ENCODE assay signal across 22 cellular contexts in genomic region chr1:157104598-157105293, GRCh38. TPM values are rescaled to one million over a fixed set of nuclear protein-coding genes. Genes with fewer than 3 reads are reported as not detected.
DNase-seq lines count a peak whose midpoint lies in the region; ATAC-seq lines count a peak whose summit lies in the region.
"Had no signal": no experiment of that assay in that cellular context is flagged by ENCODE, and none has a peak within 500 bp of the region (broad histone marks: within the 10 kb centered on the region; RNA-seq: fewer than 3 reads in every experiment).

No MANE protein-coding gene starts in this region.

- peaks cover 0 to 66% (median 2%) of the 10 kb centered on the region in 3 experiments for H3K27me3 ChIP-seq in neuronal stem cell (ENCODE audit: control insufficient read depth in 3 of 3, insufficient read depth in 3 of 3, low read depth in 1 of 3, low read length in 3 of 3)

- H3K9me3 ChIP-seq in neuronal stem cell (replicated peaks in 1 of 2; ENCODE audit: control insufficient read depth in 2 of 2, insufficient read depth in 1 of 2, low read depth in 1 of 2, low read length in 2 of 2): peaks cover 0 to 2% of the 10 kb centered on the region in 2 donors

- H3K79me1 ChIP-seq in neuronal stem cell (ENCODE audit: low read depth, low read length): no peaks in the 10 kb centered on the region

- no peak overlapping the region for H3K18ac ChIP-seq in neuronal stem cell (ENCODE audit: low read length)

- H2AK5ac ChIP-seq in neuronal stem cell (ENCODE audit: low read depth, low read length): peak overlapping the region; percentile 14

- H2BK5ac ChIP-seq in neuronal stem cell (ENCODE audit: low read length): no peak overlapping the region

- no peak overlapping the region for H4K8ac ChIP-seq in neuronal stem cell (ENCODE audit: low read depth, low read length)

- H2BK12ac ChIP-seq in neuronal stem cell (ENCODE audit: low read length): no peak overlapping the region

- DNase-seq in Daoy (ENCODE audit: low read depth) (peak; percentile 40), M059J (ENCODE audit: low read depth) (peak; percentile 50), neuronal stem cell (ENCODE audit: low spot score) (no peak), NCI-H2171 treated with DMSO at 0.1 percent for 48 hours (lab: John Stamatoyannopoulos, UW) (no peak), GOT3 (lab: John Stamatoyannopoulos, UW) (no peak)
- DNase-seq: activated naive CD4-positive, alpha-beta T cell treated with anti-CD3 and anti-CD28 coated beads, Interleukin-2, amount 10 ng/mL, durations not matched to agents 7 days and 5 days; cerebellar nuclear complex; GDM1; hippocampal formation; naive thymus-derived CD4-positive, alpha-beta T cell; NCI-H2029; NK-92 treated with Interleukin-12 subunit alpha and Interleukin-12 subunit beta, amount 100 ng/mL, for 24 hours; SIG-M5; stimulated activated naive CD4-positive, alpha-beta T cell had no signal

- H3K4me3 Mint-ChIP-seq in dendritic cell treated with granulocyte-macrophage colony-stimulating factor and Interleukin-4, amounts not matched to agents 40 ng/mL and 50 ng/mL, for 4 days: no peak overlapping the region
- H3K4me3 Mint-ChIP-seq: activated naive CD4-positive, alpha-beta T cell treated with anti-CD3 and anti-CD28 coated beads, Interleukin-2, amount 10 ng/mL, durations not matched to agents 7 days and 5 days; naive thymus-derived CD4-positive, alpha-beta T cell had no signal

- H2AFZ ChIP-seq in neuronal stem cell (ENCODE audit: low read length): peak overlapping the region; percentile 26

- no peak overlapping the region for H2BK120ac ChIP-seq in neuronal stem cell (ENCODE audit: low read depth, low read length)

- intact Hi-C loops in dendritic cell treated with granulocyte-macrophage colony-stimulating factor and Interleukin-4, amounts not matched to agents 40 ng/mL and 50 ng/mL, for 4 days (cut with micrococcal nuclease): loop anchor here (5.0 kb wide), 1 partner anchor 53 kb away; no protein-coding TSS in a partner anchor

- no peak overlapping the region for H3K4ac ChIP-seq in neuronal stem cell (ENCODE audit: low read length)

- peaks cover 6 to 10% of the 10 kb centered on the region in 2 donors for H3K4me1 ChIP-seq in neuronal stem cell (ENCODE audit: control insufficient read depth in 2 of 2, insufficient read depth in 1 of 2, low read depth in 1 of 2, low read length in 2 of 2)

- no peaks in the 10 kb centered on the region for H3K36me3 Mint-ChIP-seq in dendritic cell treated with granulocyte-macrophage colony-stimulating factor and Interleukin-4, amounts not matched to agents 40 ng/mL and 50 ng/mL, for 4 days (ENCODE audit: low read depth)
- H3K36me3 Mint-ChIP-seq: activated naive CD4-positive, alpha-beta T cell treated with anti-CD3 and anti-CD28 coated beads, Interleukin-2, amount 10 ng/mL, durations not matched to agents 7 days and 5 days; naive thymus-derived CD4-positive, alpha-beta T cell had no signal

- peak overlapping the region; percentile 90 for H3K27ac Mint-ChIP-seq in dendritic cell treated with granulocyte-macrophage colony-stimulating factor and Interleukin-4, amounts not matched to agents 40 ng/mL and 50 ng/mL, for 4 days
- H3K27ac Mint-ChIP-seq: activated naive CD4-positive, alpha-beta T cell treated with anti-CD3 and anti-CD28 coated beads, Interleukin-2, amount 10 ng/mL, durations not matched to agents 7 days and 5 days; naive thymus-derived CD4-positive, alpha-beta T cell had no signal

- H3K9ac ChIP-seq in neuronal stem cell (ENCODE audit: low read depth, low read length, poor library complexity): no peak overlapping the region

- no peak overlapping the region for H2BK15ac ChIP-seq in neuronal stem cell (ENCODE audit: low read length)

- H3K27ac ChIP-seq in neuronal stem cell (replicated peaks; ENCODE audit: low read length): no peak overlapping the region
- H3K27ac ChIP-seq: C4-2B, epithelial cell of prostate, HL-60 had no signal

- H3K4me2 ChIP-seq in neuronal stem cell (ENCODE audit: insufficient read depth, low read length, poor library complexity, severe bottlenecking): no peak overlapping the region

- H3K36me3 ChIP-seq in neuronal stem cell (replicated peaks in 1 of 2; ENCODE audit: control insufficient read depth in 2 of 2, insufficient read depth in 2 of 2, low read length in 2 of 2): no peaks in the 10 kb centered on the region

- H4K91ac ChIP-seq in neuronal stem cell (ENCODE audit: low read depth, low read length, poor library complexity): no peak overlapping the region

- peaks cover 18% of the 10 kb centered on the region for H3K27me3 Mint-ChIP-seq in dendritic cell treated with granulocyte-macrophage colony-stimulating factor and Interleukin-4, amounts not matched to agents 40 ng/mL and 50 ng/mL, for 4 days

- no peaks in the 10 kb centered on the region for H3K9me3 Mint-ChIP-seq in dendritic cell treated with granulocyte-macrophage colony-stimulating factor and Interleukin-4, amounts not matched to agents 40 ng/mL and 50 ng/mL, for 4 days
- H3K9me3 Mint-ChIP-seq: activated naive CD4-positive, alpha-beta T cell treated with anti-CD3 and anti-CD28 coated beads, Interleukin-2, amount 10 ng/mL, durations not matched to agents 7 days and 5 days had no signal

- peaks cover 81% of the 10 kb centered on the region for H3K4me1 Mint-ChIP-seq in dendritic cell treated with granulocyte-macrophage colony-stimulating factor and Interleukin-4, amounts not matched to agents 40 ng/mL and 50 ng/mL, for 4 days (ENCODE audit: low read depth)

- H3K23ac ChIP-seq in neuronal stem cell (ENCODE audit: low read depth, low read length, poor library complexity): peak overlapping the region; percentile 10

- no peak for ATAC-seq in GM21381 (IDR thresholded peaks at IDR 0.05; ENCODE audit: unreplicated experiment)
- ATAC-seq in HG02588 (IDR thresholded peaks at IDR 0.05; ENCODE audit: unreplicated experiment): no peak
- ATAC-seq: left lobe of liver; naive thymus-derived CD4-positive, alpha-beta T cell had no signal

- no peak overlapping the region for H3K14ac ChIP-seq in neuronal stem cell (ENCODE audit: low read length)

- WGBS in neuronal stem cell (ENCODE audit: extremely low coverage in 2 of 2, insufficient read length in 2 of 2, insufficient replicate concordance in 1 of 2), 2 donors: no CpG with 5 or more reads among the region's 6 CpGs

- no peak overlapping the region for H3K4me3 ChIP-seq in neuronal stem cell (ENCODE audit: low read length in 2 of 2)

RNA-seq across cellular contexts. Expression of gene ETV3L, which starts 5.1 kb away (rescaled TPM):
- total RNA-seq in Daoy (2014; rRNA removed; shearing (Covaris generic)): not detected in 2 replicates
- total RNA-seq in M059J (2014; rRNA removed; shearing (Covaris generic)): not detected in 2 replicates
- 0.04 TPM for polyA plus RNA-seq in neuronal stem cell (2013, experiment 1 of 2)
- polyA plus RNA-seq in neuronal stem cell (2013, experiment 2 of 2): 0.03 TPM
- total RNA-seq: activated CD8-positive, alpha-beta memory T cell treated with anti-CD3 and anti-CD28 coated beads for 36 hours; left lobe of liver; naive thymus-derived CD4-positive, alpha-beta T cell had no signal
- polyA plus RNA-seq: naive thymus-derived CD4-positive, alpha-beta T cell had no signal

RNA-seq across cellular contexts. Expression of gene ETV3, which starts 33.4 kb away (rescaled TPM):
- 6.7 and 7.1 TPM in 2 replicates for total RNA-seq in Daoy (2014; rRNA removed; shearing (Covaris generic))
- 8.2 and 8.8 TPM in 2 replicates for total RNA-seq in M059J (2014; rRNA removed; shearing (Covaris generic))
- 6.7 TPM for polyA plus RNA-seq in neuronal stem cell (2013, experiment 1 of 2)
- 6.9 TPM for polyA plus RNA-seq in neuronal stem cell (2013, experiment 2 of 2)

RNA-seq across cellular contexts. Expression of gene ARHGEF11, which starts 59.2 kb away (rescaled TPM):
- 12.6 and 16.3 TPM in 2 replicates for total RNA-seq in Daoy (2014; rRNA removed; shearing (Covaris generic))
- 17.1 and 19.2 TPM in 2 replicates for total RNA-seq in M059J (2014; rRNA removed; shearing (Covaris generic))
- polyA plus RNA-seq in neuronal stem cell (2013, experiment 1 of 2): 14.5 TPM
- polyA plus RNA-seq in neuronal stem cell (2013, experiment 2 of 2): 14.6 TPM

Comparison
In these comparisons a context has a peak if more than half of its experiments do, and no peak if none do; other contexts are left out.
1. DNase-seq: peak in Daoy (single experiment) and M059J (single experiment); none in neuronal stem cell (single experiment), NCI-H2171 treated with DMSO at 0.1 percent for 48 hours (single experiment) and GOT3 (single experiment).